In genomic region chr6:27592107-27592480, GRCh38 we compare ENCODE assay signal across 1 cellular context.
A peak's percentile ranks its signal among the peaks of the same experiment; 100 is the strongest.
TF ChIP-seq lines count a peak whose summit lies in the region.

No MANE protein-coding gene starts in this region.

TF ChIP-seq in HepG2, 621 proteins besides CTCF, POLR2A, EP300 and RAD21 (continued from another document and continues in another):
- no peak for TF ChIP-seq TRAFD1 (CRISPR knock-in tag; IDR thresholded peaks at IDR 0.05; ENCODE audit: borderline replicate concordance)
- 0 out of 2 replicates have a peak, but pooled peaks have one; percentile 1 for TF ChIP-seq ARNTL (CRISPR knock-in tag; IDR thresholded peaks at IDR 0.05)
- 0 out of 2 replicates have a peak, but pooled peaks have one; percentile 13 for TF ChIP-seq ZNF501 (CRISPR knock-in tag; IDR thresholded peaks at IDR 0.05)
- TF ChIP-seq ZSCAN31 (CRISPR knock-in tag; IDR thresholded peaks at IDR 0.05; ENCODE audit: low read depth), result no peak
- no peak; the same call in 1 of the 2 replicates for TF ChIP-seq FOXC1 (CRISPR knock-in tag; IDR thresholded peaks at IDR 0.05; ENCODE audit: borderline replicate concordance)
- TF ChIP-seq BRCA1 (CRISPR knock-in tag; IDR thresholded peaks at IDR 0.05), result no peak
- no peak for TF ChIP-seq ZBTB33 (CRISPR knock-in tag; IDR thresholded peaks at IDR 0.05)
- TF ChIP-seq DZIP1 (CRISPR knock-in tag; IDR thresholded peaks at IDR 0.05), result no peak
- no peak for TF ChIP-seq GATA4 (IDR thresholded peaks at IDR 0.05; ENCODE audit: borderline replicate concordance, low read depth)
- TF ChIP-seq ZNF704 (CRISPR knock-in tag; IDR thresholded peaks at IDR 0.05; ENCODE audit: borderline replicate concordance), result no peak
- 0 out of 2 replicates have a peak, but pooled peaks have one; percentile 70 for TF ChIP-seq RARG (CRISPR knock-in tag; IDR thresholded peaks at IDR 0.05; ENCODE audit: low read depth)
- TF ChIP-seq BATF2 (CRISPR knock-in tag; IDR thresholded peaks at IDR 0.05), result no peak
- no peak for TF ChIP-seq TFE3 (CRISPR knock-in tag; IDR thresholded peaks at IDR 0.05)
- 0 out of 2 replicates have a peak, but pooled peaks have one; percentile 29 for TF ChIP-seq ZBTB3 (CRISPR knock-in tag; IDR thresholded peaks at IDR 0.05; ENCODE audit: borderline replicate concordance, low read depth)
- TF ChIP-seq CAMTA2 (CRISPR knock-in tag; IDR thresholded peaks at IDR 0.05; ENCODE audit: borderline replicate concordance), result no peak
- no peak for TF ChIP-seq CBX1 (IDR thresholded peaks at IDR 0.05; ENCODE audit: low read depth)
- no peak for TF ChIP-seq FOXM1 (CRISPR knock-in tag; IDR thresholded peaks at IDR 0.05)
- no peak for TF ChIP-seq ZNF75D (CRISPR knock-in tag; IDR thresholded peaks at IDR 0.05; ENCODE audit: borderline replicate concordance)
- TF ChIP-seq ZNF737 (CRISPR knock-in tag; IDR thresholded peaks at IDR 0.05; ENCODE audit: borderline replicate concordance), result no peak
- 0 out of 2 replicates have a peak, but pooled peaks have one; percentile 22 for TF ChIP-seq PHF8 (CRISPR knock-in tag; IDR thresholded peaks at IDR 0.05)
- TF ChIP-seq FOSL2 (CRISPR knock-in tag; IDR thresholded peaks at IDR 0.05), result no peak
- TF ChIP-seq ZNF18 (CRISPR knock-in tag; IDR thresholded peaks at IDR 0.05; ENCODE audit: insufficient replicate concordance), result peak; percentile 12
- TF ChIP-seq ZSCAN20 (CRISPR knock-in tag; IDR thresholded peaks at IDR 0.05; ENCODE audit: borderline replicate concordance), result no peak
- 0 out of 2 replicates have a peak, but pooled peaks have one; percentile 3 for TF ChIP-seq ZNF350 (CRISPR knock-in tag; IDR thresholded peaks at IDR 0.05; ENCODE audit: borderline replicate concordance, low read depth)
- no peak for TF ChIP-seq ZNF296 (CRISPR knock-in tag; conservative IDR thresholded peaks at IDR 0.05)
- TF ChIP-seq THYN1 (CRISPR knock-in tag; IDR thresholded peaks at IDR 0.05; ENCODE audit: borderline replicate concordance, low read depth), result 0 out of 2 replicates have a peak, but pooled peaks have one; percentile 10
- TF ChIP-seq, protein P1, sequence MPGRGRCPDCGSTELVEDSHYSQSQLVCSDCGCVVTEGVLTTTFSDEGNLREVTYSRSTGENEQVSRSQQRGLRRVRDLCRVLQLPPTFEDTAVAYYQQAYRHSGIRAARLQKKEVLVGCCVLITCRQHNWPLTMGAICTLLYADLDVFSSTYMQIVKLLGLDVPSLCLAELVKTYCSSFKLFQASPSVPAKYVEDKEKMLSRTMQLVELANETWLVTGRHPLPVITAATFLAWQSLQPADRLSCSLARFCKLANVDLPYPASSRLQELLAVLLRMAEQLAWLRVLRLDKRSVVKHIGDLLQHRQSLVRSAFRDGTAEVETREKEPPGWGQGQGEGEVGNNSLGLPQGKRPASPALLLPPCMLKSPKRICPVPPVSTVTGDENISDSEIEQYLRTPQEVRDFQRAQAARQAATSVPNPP (CRISPR knock-in tag; IDR thresholded peaks at IDR 0.05), result no peak
- TF ChIP-seq TFDP2 (CRISPR knock-in tag; IDR thresholded peaks at IDR 0.05), result no peak
- no peak for TF ChIP-seq ZNF34 (CRISPR knock-in tag; IDR thresholded peaks at IDR 0.05; ENCODE audit: borderline replicate concordance)
- no peak for TF ChIP-seq RXRB (CRISPR knock-in tag; IDR thresholded peaks at IDR 0.05; ENCODE audit: borderline replicate concordance)
- 0 out of 2 replicates have a peak, but pooled peaks have one; percentile 17 for TF ChIP-seq ZNF761 (CRISPR knock-in tag; conservative IDR thresholded peaks at IDR 0.05)
- no peak for TF ChIP-seq RBAK (CRISPR knock-in tag; IDR thresholded peaks at IDR 0.05)
- TF ChIP-seq, protein P2, sequence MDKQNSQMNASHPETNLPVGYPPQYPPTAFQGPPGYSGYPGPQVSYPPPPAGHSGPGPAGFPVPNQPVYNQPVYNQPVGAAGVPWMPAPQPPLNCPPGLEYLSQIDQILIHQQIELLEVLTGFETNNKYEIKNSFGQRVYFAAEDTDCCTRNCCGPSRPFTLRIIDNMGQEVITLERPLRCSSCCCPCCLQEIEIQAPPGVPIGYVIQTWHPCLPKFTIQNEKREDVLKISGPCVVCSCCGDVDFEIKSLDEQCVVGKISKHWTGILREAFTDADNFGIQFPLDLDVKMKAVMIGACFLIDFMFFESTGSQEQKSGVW (CRISPR knock-in tag; IDR thresholded peaks at IDR 0.05; ENCODE audit: borderline replicate concordance), result no peak
- 0 out of 2 replicates have a peak, but pooled peaks have one; percentile 13 for TF ChIP-seq CCDC6 (CRISPR knock-in tag; IDR thresholded peaks at IDR 0.05)
- TF ChIP-seq ZNF264 (CRISPR knock-in tag; IDR thresholded peaks at IDR 0.05), result no peak
- TF ChIP-seq NR2C2 (CRISPR knock-in tag; IDR thresholded peaks at IDR 0.05; ENCODE audit: borderline replicate concordance), result no peak
- TF ChIP-seq ZNF766 (CRISPR knock-in tag; IDR thresholded peaks at IDR 0.05; ENCODE audit: borderline replicate concordance), result no peak
- no peak for TF ChIP-seq FUBP1 (CRISPR knock-in tag; IDR thresholded peaks at IDR 0.05; ENCODE audit: borderline replicate concordance)
- 0 out of 2 replicates have a peak, but pooled peaks have one; percentile 12 for TF ChIP-seq ZSCAN29 (CRISPR knock-in tag; conservative IDR thresholded peaks at IDR 0.05)
- no peak for TF ChIP-seq NFIB (CRISPR knock-in tag; IDR thresholded peaks at IDR 0.05; ENCODE audit: borderline replicate concordance)
- no peak for TF ChIP-seq SNRNP70 (IDR thresholded peaks at IDR 0.05; ENCODE audit: low read depth, low read length)
- no peak for TF ChIP-seq PBX3 (CRISPR knock-in tag; IDR thresholded peaks at IDR 0.05; ENCODE audit: borderline replicate concordance)
- TF ChIP-seq PCBP2 (optimal IDR thresholded peaks at IDR 0.05; ENCODE audit: low read depth, low read length, poor library complexity, severe bottlenecking), result no peak
- TF ChIP-seq TSC22D2 (CRISPR knock-in tag; IDR thresholded peaks at IDR 0.05; ENCODE audit: borderline replicate concordance), result no peak
- TF ChIP-seq BCL6 (CRISPR knock-in tag; IDR thresholded peaks at IDR 0.05), result no peak
